30 cellular contexts compared by ENCODE assay signal in the genomic region with DNA sequence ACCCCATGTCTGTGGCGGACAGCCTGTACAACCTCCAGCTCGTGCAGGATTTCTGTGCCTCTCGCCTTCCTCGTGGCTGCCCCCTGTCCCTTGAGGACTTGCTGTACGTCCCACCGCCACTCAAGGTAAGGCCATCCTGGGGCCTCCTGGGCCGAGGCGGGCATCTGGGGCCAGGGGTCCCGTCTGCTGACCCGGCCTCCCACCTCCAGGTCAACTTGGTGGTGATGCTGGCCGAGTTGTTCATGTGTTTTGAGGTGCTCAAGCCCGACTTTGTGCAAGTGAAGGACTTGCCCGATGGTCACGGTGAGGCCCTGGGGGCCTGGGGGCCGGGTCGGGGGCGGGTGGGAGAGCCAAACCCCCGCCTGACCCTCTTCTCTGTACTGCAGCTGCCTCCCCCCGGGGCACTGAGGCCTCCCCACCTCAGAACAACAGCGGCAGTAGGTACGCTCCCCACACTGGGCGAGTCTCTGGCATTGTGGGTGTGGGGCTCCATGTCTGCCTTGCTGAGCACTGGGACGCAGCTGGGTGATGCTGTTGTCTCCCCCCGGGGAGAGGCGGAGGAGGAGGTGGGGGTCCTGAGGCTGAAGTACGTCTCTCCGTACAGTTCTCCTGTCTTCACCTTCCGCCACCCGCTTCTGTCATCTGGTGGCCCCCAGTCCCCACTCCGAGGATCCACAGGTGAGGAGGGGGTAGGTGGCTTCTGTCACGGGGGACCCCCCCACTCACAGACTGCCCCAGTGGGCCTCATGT. TPM values are rescaled to one million over a fixed set of nuclear protein-coding genes. Genes with fewer than 3 reads are reported as not detected.
DNase-seq lines count a peak whose midpoint lies in the region; ATAC-seq, FAIRE-seq and TF ChIP-seq lines count a peak whose summit lies in the region.
"Had no signal": no experiment of that assay in that cellular context is flagged by ENCODE, and none has a peak within 500 bp of the region (broad histone marks: within the 10 kb centered on the region; RNA-seq: fewer than 3 reads in every experiment).

No MANE protein-coding gene starts in this region.

- H3K4me1 ChIP-seq in kidney (ENCODE audit: control insufficient read depth in 1 of 2, insufficient read depth in 1 of 2, low read depth in 1 of 2, low read length in 2 of 2) (no peaks in the 10 kb centered on the region), osteoblast (ENCODE audit: insufficient read depth, low read length) (no peaks in the 10 kb centered on the region), sigmoid colon (no peaks in the 10 kb centered on the region)
- H3K4me1 ChIP-seq: BE2C, BLaER1 had no signal

- ATAC-seq in HG03039 (IDR thresholded peaks at IDR 0.05; ENCODE audit: unreplicated experiment): no peak

- H3K4me3 ChIP-seq in WERI-Rb-1 (ENCODE audit: low read depth, low read length): no peak overlapping the region
- H3K4me3 ChIP-seq in kidney (ENCODE audit: low read length in 2 of 2): no peak overlapping the region
- H3K4me3 ChIP-seq in osteoblast (ENCODE audit: insufficient read depth, low read length): no peak overlapping the region
- H3K4me3 ChIP-seq in sigmoid colon: no peak overlapping the region
- H3K4me3 ChIP-seq: BLaER1 had no signal

- H3K36me3 ChIP-seq in WERI-Rb-1 (peaks cover 4% of the 10 kb centered on the region), kidney (ENCODE audit: control insufficient read depth in 1 of 2, insufficient read depth in 2 of 2, low read length in 2 of 2) (peaks cover 0 to 3% of the 10 kb centered on the region in 2 donors), osteoblast (ENCODE audit: insufficient read depth, low read length) (no peaks in the 10 kb centered on the region), sigmoid colon (no peaks in the 10 kb centered on the region)
- H3K36me3 ChIP-seq: BE2C, BLaER1 had no signal

- TF ChIP-seq POLR2A in sigmoid colon (IDR thresholded peaks at IDR 0.05): no peak

- H3K27ac ChIP-seq in WERI-Rb-1 (no peak overlapping the region), kidney (ENCODE audit: low read depth in 2 of 2, low read length in 2 of 2) (no peak overlapping the region), osteoblast (ENCODE audit: low read depth, low read length) (no peak overlapping the region), sigmoid colon (no peak overlapping the region)
- H3K27ac ChIP-seq: BLaER1 had no signal

- H2AFZ ChIP-seq in osteoblast (ENCODE audit: low read length): no peak overlapping the region

- FAIRE-seq in kidney (lab: Jason Lieb, UNC): no peak
- FAIRE-seq: A204.1, G401.6, GM12891, GM19239 had no signal

- H3K36me3 Mint-ChIP-seq in activated T-helper 1 cell treated with anti-CD3 and anti-CD28 coated beads, Interleukin-12 subunit alpha, Interleukin-12 subunit beta, Interleukin-2, Interleukin-4 antibody, amounts not matched to agents 30 ng/mL and 10 ng/mL and 1 ng/mL, durations not matched to agents 14 hours and 24 hours and 36 hours (ENCODE audit: low read depth): no peaks in the 10 kb centered on the region
- H3K36me3 Mint-ChIP-seq: CD14-positive monocyte; CD4-positive, alpha-beta memory T cell; CD4-positive, CD25-positive, alpha-beta regulatory T cell; CD8-positive, alpha-beta memory T cell had no signal

- H3K9me3 ChIP-seq in WERI-Rb-1 (ENCODE audit: severe bottlenecking) (no peaks in the 10 kb centered on the region), kidney (ENCODE audit: control insufficient read depth in 1 of 2, low read length in 2 of 2) (no peaks in the 10 kb centered on the region), osteoblast (ENCODE audit: low read depth, low read length) (no peaks in the 10 kb centered on the region), sigmoid colon (no peaks in the 10 kb centered on the region)
- H3K9me3 ChIP-seq: BE2C had no signal

- intact Hi-C loops in kidney (cut with DNase I) (no loop called here), sigmoid colon (cut with DNase I) (no loop called here)
- intact Hi-C loops in activated T-helper 1 cell treated with anti-CD3 and anti-CD28 coated beads, Interleukin-12 subunit alpha, Interleukin-12 subunit beta, Interleukin-2, Interleukin-4 antibody, amounts not matched to agents 30 ng/mL and 10 ng/mL and 1 ng/mL, durations not matched to agents 14 hours and 24 hours and 36 hours (cut with micrococcal nuclease): no loop called here

- DNase-seq in WERI-Rb-1: peak; percentile 3
- peak; percentile 55 for DNase-seq in kidney
- peak; percentile 68 for DNase-seq in osteoblast (ENCODE audit: insufficient read length, low spot score, missing footprints)
- no peak for DNase-seq in sigmoid colon
- DNase-seq in activated T-helper 1 cell treated with anti-CD3 and anti-CD28 coated beads, Interleukin-12 subunit alpha, Interleukin-12 subunit beta, Interleukin-2, Interleukin-4 antibody, amounts not matched to agents 30 ng/mL and 10 ng/mL and 1 ng/mL, durations not matched to agents 14 hours and 24 hours and 36 hours (ENCODE audit: low spot score): no peak
- no peak for DNase-seq in EL
- DNase-seq: 8988T; ACHN; BE2C; C1 segment of cervical spinal cord; CD4-positive, CD25-positive, alpha-beta regulatory T cell; COR-L47; DMS 273 treated with DMSO at 0.1 percent for 48 hours; DMS153; DMS53; DMS79; DND-41; GF-D8 had no signal

- no peak overlapping the region for H3K9ac ChIP-seq in kidney (ENCODE audit: low read length in 2 of 2)
- H3K9ac ChIP-seq: BLaER1 had no signal

- H3K27me3 ChIP-seq in WERI-Rb-1 (ENCODE audit: insufficient read depth, low read depth, severe bottlenecking): no peaks in the 10 kb centered on the region
- no peaks in the 10 kb centered on the region for H3K27me3 ChIP-seq in osteoblast (ENCODE audit: insufficient read depth, low read length)
- H3K27me3 ChIP-seq in sigmoid colon: peaks cover 0 to 4% (median 3%) of the 10 kb centered on the region in 3 donors
- H3K27me3 ChIP-seq: BE2C, BLaER1 had no signal

- TF ChIP-seq CTCF in WERI-Rb-1 (IDR thresholded peaks at IDR 0.05; ENCODE audit: low read depth, low read length): no peak
- TF ChIP-seq CTCF in kidney (IDR thresholded peaks at IDR 0.05; ENCODE audit: borderline replicate concordance, extremely low read depth, insufficient read depth): no peak
- TF ChIP-seq CTCF in osteoblast (IDR thresholded peaks at IDR 0.05; ENCODE audit: extremely low read depth, low read depth, low read length): no peak
- TF ChIP-seq CTCF in sigmoid colon (IDR thresholded peaks at IDR 0.05): no peak

- no peaks in the 10 kb centered on the region for H3K79me2 ChIP-seq in osteoblast (ENCODE audit: insufficient read depth, low read length)

- no peaks in the 10 kb centered on the region for H4K20me1 ChIP-seq in osteoblast (ENCODE audit: insufficient read depth, low read length)

- no peaks in the 10 kb centered on the region for H3K9me3 Mint-ChIP-seq in activated T-helper 1 cell treated with anti-CD3 and anti-CD28 coated beads, Interleukin-12 subunit alpha, Interleukin-12 subunit beta, Interleukin-2, Interleukin-4 antibody, amounts not matched to agents 30 ng/mL and 10 ng/mL and 1 ng/mL, durations not matched to agents 14 hours and 24 hours and 36 hours
- H3K9me3 Mint-ChIP-seq: CD4-positive, alpha-beta memory T cell; CD4-positive, CD25-positive, alpha-beta regulatory T cell had no signal

- WGBS in sigmoid colon, 2 donors: 86 to 92% methylated on average over 31 of the region's 31 CpGs

- no peak overlapping the region for H3K27ac Mint-ChIP-seq in activated T-helper 1 cell treated with anti-CD3 and anti-CD28 coated beads, Interleukin-12 subunit alpha, Interleukin-12 subunit beta, Interleukin-2, Interleukin-4 antibody, amounts not matched to agents 30 ng/mL and 10 ng/mL and 1 ng/mL, durations not matched to agents 14 hours and 24 hours and 36 hours
- H3K27ac Mint-ChIP-seq: CD4-positive, alpha-beta memory T cell; CD4-positive, CD25-positive, alpha-beta regulatory T cell; CD8-positive, alpha-beta memory T cell had no signal

- H3K4me3 Mint-ChIP-seq in activated T-helper 1 cell treated with anti-CD3 and anti-CD28 coated beads, Interleukin-12 subunit alpha, Interleukin-12 subunit beta, Interleukin-2, Interleukin-4 antibody, amounts not matched to agents 30 ng/mL and 10 ng/mL and 1 ng/mL, durations not matched to agents 14 hours and 24 hours and 36 hours: no peak overlapping the region
- H3K4me3 Mint-ChIP-seq: CD14-positive monocyte; CD4-positive, alpha-beta memory T cell; CD4-positive, CD25-positive, alpha-beta regulatory T cell; CD8-positive, alpha-beta memory T cell had no signal

- no peak overlapping the region for H3K4me2 ChIP-seq in osteoblast (ENCODE audit: insufficient read depth, low read length)
- H3K4me2 ChIP-seq: BLaER1 had no signal

- no peak for TF ChIP-seq EP300 in sigmoid colon (IDR thresholded peaks at IDR 0.05)

- H3K27me3 Mint-ChIP-seq in activated T-helper 1 cell treated with anti-CD3 and anti-CD28 coated beads, Interleukin-12 subunit alpha, Interleukin-12 subunit beta, Interleukin-2, Interleukin-4 antibody, amounts not matched to agents 30 ng/mL and 10 ng/mL and 1 ng/mL, durations not matched to agents 14 hours and 24 hours and 36 hours (ENCODE audit: insufficient read depth): no peaks in the 10 kb centered on the region
- H3K27me3 Mint-ChIP-seq: CD4-positive, alpha-beta memory T cell; CD4-positive, CD25-positive, alpha-beta regulatory T cell had no signal

- H3K4me1 Mint-ChIP-seq in activated T-helper 1 cell treated with anti-CD3 and anti-CD28 coated beads, Interleukin-12 subunit alpha, Interleukin-12 subunit beta, Interleukin-2, Interleukin-4 antibody, amounts not matched to agents 30 ng/mL and 10 ng/mL and 1 ng/mL, durations not matched to agents 14 hours and 24 hours and 36 hours (ENCODE audit: low read depth): no peaks in the 10 kb centered on the region
- H3K4me1 Mint-ChIP-seq: CD14-positive monocyte; CD4-positive, CD25-positive, alpha-beta regulatory T cell; CD8-positive, alpha-beta memory T cell had no signal

RNA-seq across cellular contexts. Expression of gene CAMSAP3, which starts 15.0 kb away (rescaled TPM):
- 18.5 TPM for total RNA-seq in kidney
- 19.3 TPM for polyA plus RNA-seq in kidney (ENCODE audit: insufficient read depth, low read depth, low replicate concordance)
- not detected in 2 replicates for total RNA-seq in osteoblast
- under 1 TPM in 3 of 4 donors, not detected in 1; under 0.01 to 0.28 (median 0.27) TPM for total RNA-seq in sigmoid colon
- polyA plus RNA-seq in sigmoid colon: 10 to 100 TPM; 15.6 to 37.2 (median 26.8) TPM
- total RNA-seq in activated T-helper 1 cell treated with anti-CD3 and anti-CD28 coated beads, Interleukin-12 subunit alpha, Interleukin-12 subunit beta, Interleukin-2, Interleukin-4 antibody, amounts not matched to agents 30 ng/mL and 10 ng/mL and 1 ng/mL, durations not matched to agents 14 hours and 24 hours and 36 hours: 0.37 and 0.67 TPM in 2 replicates
- total RNA-seq: CD4-positive, CD25-positive, alpha-beta regulatory T cell had no signal
- polyA plus RNA-seq: AG04450; CD14-positive monocyte; CD4-positive, CD25-positive, alpha-beta regulatory T cell had no signal

RNA-seq across cellular contexts. Expression of gene XAB2, which starts 18.7 kb away (rescaled TPM):
- total RNA-seq in kidney: 44.4 TPM
- polyA plus RNA-seq in kidney (ENCODE audit: insufficient read depth, low read depth, low replicate concordance): 34.2 TPM
- 35.9 and 40.5 TPM in 2 replicates for total RNA-seq in osteoblast
- 10 to 100 TPM; 29.5 to 38.3 (median 33.8) TPM for total RNA-seq in sigmoid colon
- 10 to 100 TPM in 2 of 3 donors, 1 to 10 TPM in 1; 9.7 to 29.9 (median 13.8) TPM for polyA plus RNA-seq in sigmoid colon
- total RNA-seq in activated T-helper 1 cell treated with anti-CD3 and anti-CD28 coated beads, Interleukin-12 subunit alpha, Interleukin-12 subunit beta, Interleukin-2, Interleukin-4 antibody, amounts not matched to agents 30 ng/mL and 10 ng/mL and 1 ng/mL, durations not matched to agents 14 hours and 24 hours and 36 hours: 50.7 and 51.2 TPM in 2 replicates

RNA-seq across cellular contexts. Expression of gene PET100, which starts 18.9 kb away (rescaled TPM):
- 112 TPM for total RNA-seq in kidney
- 181 TPM for polyA plus RNA-seq in kidney (ENCODE audit: insufficient read depth, low read depth, low replicate concordance)
- 9.0 and 9.4 TPM in 2 replicates for total RNA-seq in osteoblast
- total RNA-seq in sigmoid colon: 10 to 100 TPM; 10.8 to 37.1 (median 30.1) TPM
- polyA plus RNA-seq in sigmoid colon: 10 to 100 TPM; 63.3 to 70.9 (median 68.7) TPM
- total RNA-seq in activated T-helper 1 cell treated with anti-CD3 and anti-CD28 coated beads, Interleukin-12 subunit alpha, Interleukin-12 subunit beta, Interleukin-2, Interleukin-4 antibody, amounts not matched to agents 30 ng/mL and 10 ng/mL and 1 ng/mL, durations not matched to agents 14 hours and 24 hours and 36 hours: 88.5 and 93.4 TPM in 2 replicates

RNA-seq across cellular contexts. Expression of gene PCP2, which starts 22.9 kb away (rescaled TPM):
- 6.1 TPM for total RNA-seq in kidney
- 8.9 TPM for polyA plus RNA-seq in kidney (ENCODE audit: insufficient read depth, low read depth, low replicate concordance)
- total RNA-seq in osteoblast: not detected in 2 replicates
- not detected for total RNA-seq in sigmoid colon
- 1 to 10 TPM in 1 of 3 donors, not detected in 2; 1.0 TPM for polyA plus RNA-seq in sigmoid colon
- 0.34 and 1.4 TPM in 2 replicates for total RNA-seq in activated T-helper 1 cell treated with anti-CD3 and anti-CD28 coated beads, Interleukin-12 subunit alpha, Interleukin-12 subunit beta, Interleukin-2, Interleukin-4 antibody, amounts not matched to agents 30 ng/mL and 10 ng/mL and 1 ng/mL, durations not matched to agents 14 hours and 24 hours and 36 hours
- total RNA-seq: A673, Daoy had no signal
- polyA plus RNA-seq: AG04450; CD14-positive monocyte; CD8-positive, alpha-beta memory T cell had no signal

RNA-seq across cellular contexts. Expression of gene STXBP2, which starts 26.2 kb away (rescaled TPM):
- total RNA-seq in kidney: 136 TPM
- polyA plus RNA-seq in kidney (ENCODE audit: insufficient read depth, low read depth, low replicate concordance): 74.8 TPM
- total RNA-seq in osteoblast: 1.2 and 3.3 TPM in 2 replicates
- total RNA-seq in sigmoid colon: 1 to 10 TPM; 5.9 to 9.3 (median 7.6) TPM
- 100 to 1,000 TPM; 117 to 163 (median 132) TPM for polyA plus RNA-seq in sigmoid colon
- 101 and 102 TPM in 2 replicates for total RNA-seq in activated T-helper 1 cell treated with anti-CD3 and anti-CD28 coated beads, Interleukin-12 subunit alpha, Interleukin-12 subunit beta, Interleukin-2, Interleukin-4 antibody, amounts not matched to agents 30 ng/mL and 10 ng/mL and 1 ng/mL, durations not matched to agents 14 hours and 24 hours and 36 hours

Comparison
In these comparisons a context has a peak if more than half of its experiments do, and no peak if none do; other contexts are left out.
1. DNase-seq: peak in WERI-Rb-1 (single experiment), kidney (single experiment) and osteoblast (single experiment); none in sigmoid colon (single experiment), activated T-helper 1 cell treated with anti-CD3 and anti-CD28 coated beads, Interleukin-12 subunit alpha, Interleukin-12 subunit beta, Interleukin-2, Interleukin-4 antibody, amounts not matched to agents 30 ng/mL and 10 ng/mL and 1 ng/mL, durations not matched to agents 14 hours and 24 hours and 36 hours (single experiment) and EL (single experiment).
2. RNA of gene CAMSAP3, which starts 15.0 kb away (total RNA-seq): 18.5 TPM in kidney (single experiment); 0.37 to 0.67 TPM in activated T-helper 1 cell treated with anti-CD3 and anti-CD28 coated beads, Interleukin-12 subunit alpha, Interleukin-12 subunit beta, Interleukin-2, Interleukin-4 antibody, amounts not matched to agents 30 ng/mL and 10 ng/mL and 1 ng/mL, durations not matched to agents 14 hours and 24 hours and 36 hours, under 0.01 to 0.28 TPM in sigmoid colon and not detected in osteoblast; every median in the first group is over 10 times any median in the second.